10 cellular contexts compared by ENCODE assay signal in the genomic region with DNA sequence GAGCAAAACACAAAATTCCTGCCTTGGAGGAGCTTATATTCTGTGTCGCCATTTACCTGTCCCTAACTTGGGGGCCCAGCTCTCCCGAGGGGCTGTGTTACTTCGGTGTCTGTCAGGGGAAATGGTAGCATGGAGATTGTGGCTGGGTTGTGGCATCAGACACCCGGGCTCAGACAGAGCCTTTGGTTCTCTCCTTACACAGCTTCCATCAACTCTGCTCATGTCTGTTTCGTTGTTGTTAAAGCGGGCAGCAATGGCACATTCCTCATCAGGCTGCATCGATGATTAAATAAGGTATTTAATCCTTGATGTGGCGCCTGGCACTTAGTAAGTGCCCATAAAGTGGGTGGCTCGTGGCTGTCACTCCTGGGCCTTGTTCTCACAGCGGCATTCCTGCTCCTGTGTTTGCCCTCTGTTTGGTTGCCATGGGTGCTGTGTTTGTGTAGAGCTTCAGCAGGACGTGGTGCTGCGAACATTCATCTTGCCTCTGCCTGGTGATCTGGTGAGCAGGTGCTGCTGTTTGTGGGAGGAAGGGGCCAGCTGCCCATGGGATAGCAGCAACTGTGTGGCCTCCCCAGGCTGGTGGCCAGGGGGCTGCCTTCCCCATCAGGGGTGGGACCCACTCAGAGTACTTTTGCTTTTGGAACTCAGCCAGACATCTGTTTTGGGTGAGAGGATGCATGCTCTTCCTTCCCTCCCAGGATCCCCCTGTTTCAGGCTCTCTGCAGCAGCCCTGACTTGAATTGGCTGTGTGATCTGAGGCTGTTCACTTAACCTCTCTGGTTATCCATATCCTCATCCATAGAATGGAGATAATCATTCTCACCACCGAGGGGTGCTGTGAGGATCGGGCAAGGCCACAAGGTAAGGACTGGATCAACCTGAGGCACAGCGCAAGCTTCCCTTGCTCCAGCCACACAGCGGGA.
DNase-seq lines count a peak whose midpoint lies in the region; ATAC-seq and TF ChIP-seq lines count a peak whose summit lies in the region.
"Had no signal": no experiment of that assay in that cellular context is flagged by ENCODE, and none has a peak within 500 bp of the region (broad histone marks: within the 10 kb centered on the region; RNA-seq: fewer than 3 reads in every experiment).

No MANE protein-coding gene starts in this region.

- H3K4me3 ChIP-seq in colonic mucosa: no peak overlapping the region
- H3K4me3 ChIP-seq in mesenchymal stem cell (ENCODE audit: insufficient read depth in 1 of 2, low read depth in 1 of 2, low read length in 2 of 2): no peak overlapping the region
- H3K4me3 ChIP-seq in MM.1S (ENCODE audit: low read length): no peak overlapping the region
- H3K4me3 ChIP-seq: SK-N-MC, spleen had no signal

- no peak overlapping the region for H2AFZ ChIP-seq in mesenchymal stem cell (ENCODE audit: low read depth, low read length)
- H2AFZ ChIP-seq in MM.1S (ENCODE audit: low read length): no peak overlapping the region

- DNase-seq in AG08396 (ENCODE audit: low spot score) (peak; percentile 47), NCI-H146 treated with DMSO at 0.1 percent for 48 hours (lab: John Stamatoyannopoulos, UW; ENCODE audit: unreplicated experiment) (peak; percentile 93), colonic mucosa (no peak), mesenchymal stem cell (peak; percentile 88), Ammon's horn (ENCODE audit: low spot score) (no peak), MM.1S (no peak), amniotic stem cell (lab: John Stamatoyannopoulos, UW) (no peak)
- DNase-seq: spleen had no signal

- H3K27ac ChIP-seq in colonic mucosa: peak overlapping the region; percentile 6
- no peak overlapping the region for H3K27ac ChIP-seq in mesenchymal stem cell (ENCODE audit: low read length, poor library complexity, severe bottlenecking)
- H3K27ac ChIP-seq in MM.1S (ENCODE audit: low read length): no peak overlapping the region
- H3K27ac ChIP-seq: SK-N-MC, spleen had no signal

- H3K9ac ChIP-seq in colonic mucosa (ENCODE audit: low read depth in 2 of 2, low read length in 2 of 2) (no peak overlapping the region), mesenchymal stem cell (ENCODE audit: low read length) (no peak overlapping the region), MM.1S (ENCODE audit: low read length) (no peak overlapping the region)

- no peaks in the 10 kb centered on the region for H3K79me2 ChIP-seq in MM.1S (ENCODE audit: low read length)

- no peak overlapping the region for H2BK120ac ChIP-seq in mesenchymal stem cell (ENCODE audit: low read depth, low read length)

- H3K4me1 ChIP-seq in colonic mucosa: no peaks in the 10 kb centered on the region
- peaks cover 6% of the 10 kb centered on the region for H3K4me1 ChIP-seq in mesenchymal stem cell (ENCODE audit: control insufficient read depth, insufficient read depth, low read depth, low read length)
- no peaks in the 10 kb centered on the region for H3K4me1 ChIP-seq in MM.1S (ENCODE audit: low read length)
- H3K4me1 ChIP-seq: spleen had no signal

- no peak overlapping the region for H4K8ac ChIP-seq in mesenchymal stem cell (ENCODE audit: low read length)

- H3K23ac ChIP-seq in mesenchymal stem cell (ENCODE audit: low read length in 2 of 2): no peak overlapping the region

- 80% methylated on average over 15 of the region's 16 CpGs for WGBS in mesenchymal stem cell

- H2BK15ac ChIP-seq in mesenchymal stem cell (ENCODE audit: low read depth, poor library complexity, severe bottlenecking): no peak overlapping the region

- H4K20me1 ChIP-seq in MM.1S (ENCODE audit: insufficient read depth, low read length): no peaks in the 10 kb centered on the region

- H3F3A ChIP-seq in MM.1S (ENCODE audit: insufficient read depth, low read length): no peaks in the 10 kb centered on the region

- H3K9me3 ChIP-seq in colonic mucosa (no peaks in the 10 kb centered on the region), mesenchymal stem cell (ENCODE audit: control insufficient read depth, low read length) (peaks cover 17% of the 10 kb centered on the region), MM.1S (replicated peaks; ENCODE audit: insufficient read depth, low read length) (no peaks in the 10 kb centered on the region)

- H3K27ac Mint-ChIP-seq in stimulated activated memory B cell treated with anti-CD40 and anti-IgM and Interleukin-4, amounts not matched to agents 10 μg/mL and 1 μg/mL and 100 μg/mL, for 72 hours: no peak overlapping the region

- H3K18ac ChIP-seq in mesenchymal stem cell (ENCODE audit: low read depth in 1 of 2, low read length in 2 of 2): peak overlapping the region in 1 of 2 experiments; percentile 86

- peaks cover 4% of the 10 kb centered on the region for H3K9me3 Mint-ChIP-seq in stimulated activated memory B cell treated with anti-CD40 and anti-IgM and Interleukin-4, amounts not matched to agents 10 μg/mL and 1 μg/mL and 100 μg/mL, for 72 hours

- H2BK12ac ChIP-seq in mesenchymal stem cell (ENCODE audit: low read length in 2 of 2): peak overlapping the region; percentile 56 to 83

- H2AK5ac ChIP-seq in mesenchymal stem cell (ENCODE audit: low read length, severe bottlenecking): no peak overlapping the region

- TF ChIP-seq CTCF in colonic mucosa (IDR thresholded peaks at IDR 0.05) (no peak), MM.1S (IDR thresholded peaks at IDR 0.05; ENCODE audit: low read length) (no peak)

- peak overlapping the region in 1 of 2 experiments; percentile 37 for H3K4ac ChIP-seq in mesenchymal stem cell (ENCODE audit: low read depth in 1 of 2, low read length in 2 of 2)

- H3K4me3 Mint-ChIP-seq in stimulated activated memory B cell treated with anti-CD40 and anti-IgM and Interleukin-4, amounts not matched to agents 10 μg/mL and 1 μg/mL and 100 μg/mL, for 72 hours: no peak overlapping the region

- no peak overlapping the region for H2BK5ac ChIP-seq in mesenchymal stem cell (ENCODE audit: low read depth, low read length, poor library complexity, severe bottlenecking)

- peak overlapping the region; percentile 28 for H4K91ac ChIP-seq in mesenchymal stem cell (ENCODE audit: low read length)

- no peaks in the 10 kb centered on the region for H3K9me2 ChIP-seq in MM.1S (replicated peaks; ENCODE audit: insufficient read depth, low read length)

- no peaks in the 10 kb centered on the region for H3K27me3 Mint-ChIP-seq in stimulated activated memory B cell treated with anti-CD40 and anti-IgM and Interleukin-4, amounts not matched to agents 10 μg/mL and 1 μg/mL and 100 μg/mL, for 72 hours

- H3K36me3 ChIP-seq in colonic mucosa (no peaks in the 10 kb centered on the region), mesenchymal stem cell (ENCODE audit: control insufficient read depth in 1 of 2, insufficient read depth in 2 of 2, low read depth in 1 of 2, low read length in 2 of 2) (no peaks in the 10 kb centered on the region), MM.1S (replicated peaks; ENCODE audit: insufficient read depth, low read length) (no peaks in the 10 kb centered on the region)
- H3K36me3 ChIP-seq: spleen had no signal

- no peak for ATAC-seq in stimulated activated memory B cell treated with anti-CD40 and anti-IgM and Interleukin-4, amounts not matched to agents 10 μg/mL and 1 μg/mL and 100 μg/mL, for 72 hours

- no peaks in the 10 kb centered on the region for H3K4me1 Mint-ChIP-seq in stimulated activated memory B cell treated with anti-CD40 and anti-IgM and Interleukin-4, amounts not matched to agents 10 μg/mL and 1 μg/mL and 100 μg/mL, for 72 hours

- H3K79me1 ChIP-seq in mesenchymal stem cell (replicated peaks; ENCODE audit: low read length, poor library complexity, severe bottlenecking): no peaks in the 10 kb centered on the region

- H3K36me3 Mint-ChIP-seq in stimulated activated memory B cell treated with anti-CD40 and anti-IgM and Interleukin-4, amounts not matched to agents 10 μg/mL and 1 μg/mL and 100 μg/mL, for 72 hours: no peaks in the 10 kb centered on the region

- H3K4me2 ChIP-seq in mesenchymal stem cell (ENCODE audit: low read length, poor library complexity, severe bottlenecking): no peak overlapping the region
- no peak overlapping the region for H3K4me2 ChIP-seq in MM.1S (ENCODE audit: low read depth, low read length)

- H3K27me3 ChIP-seq in colonic mucosa (no peaks in the 10 kb centered on the region), mesenchymal stem cell (ENCODE audit: control insufficient read depth in 1 of 2, insufficient read depth in 1 of 2, low read length in 2 of 2) (peaks cover 0 to 56% of the 10 kb centered on the region in 2 experiments), MM.1S (replicated peaks; ENCODE audit: insufficient read depth, low read length) (no peaks in the 10 kb centered on the region)
- H3K27me3 ChIP-seq: spleen had no signal

- peak overlapping the region in 1 of 2 experiments; percentile 64 for H3K14ac ChIP-seq in mesenchymal stem cell (ENCODE audit: low read length in 2 of 2)

- intact Hi-C loops in colonic mucosa (cut with DNase I): no loop called here

Comparison
In these comparisons a context has a peak if more than half of its experiments do, and no peak if none do; other contexts are left out.
1. DNase-seq: peak in AG08396 (single experiment), NCI-H146 treated with DMSO at 0.1 percent for 48 hours (single experiment) and mesenchymal stem cell (single experiment); none in colonic mucosa (single experiment), Ammon's horn (single experiment), MM.1S (single experiment) and amniotic stem cell (single experiment).